In the genomic region with DNA sequence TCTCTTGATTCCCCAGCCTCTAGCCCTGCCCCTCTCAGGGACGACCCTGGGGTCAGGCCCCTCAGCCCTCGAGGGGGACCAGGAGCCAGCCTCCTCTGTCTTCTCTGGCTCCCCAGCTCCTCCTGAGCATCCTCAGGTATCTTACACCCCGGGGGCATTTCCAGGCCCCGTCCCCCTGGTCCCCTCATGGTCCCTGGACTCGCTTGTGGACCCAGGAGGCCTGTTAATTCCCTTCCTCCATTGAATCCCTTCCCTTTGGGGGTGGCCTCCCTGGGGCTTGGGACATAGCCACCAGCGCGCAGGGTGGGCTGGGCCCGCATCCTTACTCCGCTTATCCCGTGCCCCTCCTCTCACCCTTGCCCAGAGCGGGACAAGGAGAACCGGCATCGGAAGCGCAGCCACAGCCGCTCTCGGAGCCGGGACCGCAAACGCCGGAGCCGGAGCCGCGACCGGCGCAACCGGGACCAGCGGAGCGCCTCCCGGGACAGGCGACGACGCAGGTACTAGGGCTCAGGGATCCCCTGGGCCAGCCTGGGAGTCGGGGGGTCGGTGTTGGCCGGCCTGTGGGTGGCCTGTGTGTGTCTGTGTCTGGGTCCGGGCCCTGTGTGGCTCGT, we compare ENCODE assay signal across 15 cellular contexts. TPM values are rescaled to one million over a fixed set of nuclear protein-coding genes. Genes with fewer than 3 reads are reported as not detected.
DNase-seq lines count a peak whose midpoint lies in the region; ATAC-seq and TF ChIP-seq lines count a peak whose summit lies in the region.
"Had no signal": no experiment of that assay in that cellular context is flagged by ENCODE, and none has a peak within 500 bp of the region (broad histone marks: within the 10 kb centered on the region; RNA-seq: fewer than 3 reads in every experiment).

No MANE protein-coding gene starts in this region.

- CTCF ChIA-PET in SK-N-SH (lab: Yijun Ruan, JAX): interaction anchor here (3.7 to 4.7 kb wide), 2 partner anchors 12 to 26 kb away, joined by 20 to 34 read pairs; no protein-coding TSS in a partner anchor
- CTCF ChIA-PET in OCI-LY7 (lab: Charles Lee; ENCODE audit: unreplicated experiment): no interaction called here

- BruUV-seq in OCI-LY7 (replicated peaks; lab: Mats Ljungman, UMichigan): no TSS peak

- H2AFZ ChIP-seq in SK-N-SH (ENCODE audit: low read depth) (no peak overlapping the region), OCI-LY7 (ENCODE audit: low read length) (no peak overlapping the region)

- H3F3A ChIP-seq in SK-N-SH (replicated peaks; ENCODE audit: insufficient read depth): peaks cover 5% of the 10 kb centered on the region

- ATAC-seq in SK-N-SH treated with all-trans-retinoic acid at 6 μM for 48 hours: no peak
- no peak for ATAC-seq in effector memory CD8-positive, alpha-beta T cell (replicated peaks)
- no peak for ATAC-seq in GM19035 (IDR thresholded peaks at IDR 0.05; ENCODE audit: unreplicated experiment)
- ATAC-seq: left colon had no signal

- H3K4me2 ChIP-seq in SK-N-SH (peak overlapping the region; percentile 99; the same call in 1 of the 2 replicates), OCI-LY7 (ENCODE audit: low read length) (peak overlapping the region; percentile 96), skeletal muscle satellite cell (ENCODE audit: low read length) (peak overlapping the region; percentile 90)

- H3K36me3 Mint-ChIP-seq in effector memory CD8-positive, alpha-beta T cell (ENCODE audit: insufficient read depth): peaks cover 77% of the 10 kb centered on the region

- no peak for TF ChIP-seq EP300 in SK-N-SH (IDR thresholded peaks at IDR 0.05; ENCODE audit: borderline replicate concordance in 1 of 2, low read depth in 1 of 2, low read length in 1 of 2)

- DNase-seq in SK-N-SH: no peak
- DNase-seq in OCI-LY7 (ENCODE audit: low spot score): no peak
- DNase-seq in effector memory CD8-positive, alpha-beta T cell: no peak
- DNase-seq in adrenal gland: no peak
- DNase-seq in SKM-1 (lab: John Stamatoyannopoulos, UW; ENCODE audit: unreplicated experiment): no peak
- DNase-seq: DMS53, left colon, NCI-H146, NCI-H524 treated with DMSO at 0.1 percent for 48 hours, thyroid gland had no signal

- H3K9me2 ChIP-seq in SK-N-SH: no peaks in the 10 kb centered on the region
- H3K9me2 ChIP-seq in OCI-LY7 (ENCODE audit: insufficient read depth, low read length): no peaks in the 10 kb centered on the region

- no peaks in the 10 kb centered on the region for H3K9me3 Mint-ChIP-seq in effector memory CD8-positive, alpha-beta T cell
- H3K9me3 Mint-ChIP-seq: nephron had no signal

- intact Hi-C loops in OCI-LY7 (cut with micrococcal nuclease; ENCODE audit: unreplicated experiment) (no loop called here), adrenal gland (cut with DNase I) (no loop called here)

- WGBS in SK-N-SH (ENCODE audit: low lambda C conversion rate): 92% methylated on average over 37 of the region's 37 CpGs
- 87 to 90% (median 88%) methylated on average over 17 to 37 of the region's 37 CpGs for WGBS in adrenal gland, 4 donors

- H3K4me1 ChIP-seq in SK-N-SH (ENCODE audit: control insufficient read depth in 1 of 2, insufficient read depth in 2 of 2, low read depth in 1 of 2, low read length in 1 of 2) (peaks cover 14 to 25% of the 10 kb centered on the region in 2 experiments; a peak in 3 of 4 replicates), OCI-LY7 (ENCODE audit: insufficient read depth, low read length, poor library complexity, severe bottlenecking) (peaks cover 30% of the 10 kb centered on the region), skeletal muscle satellite cell (ENCODE audit: control insufficient read depth, insufficient read depth, low read length) (peaks cover 28% of the 10 kb centered on the region), adrenal gland (replicated peaks in 1 of 2) (peaks cover 26 to 45% of the 10 kb centered on the region in 2 donors)

- no peaks in the 10 kb centered on the region for H3K27me3 Mint-ChIP-seq in effector memory CD8-positive, alpha-beta T cell

- TF ChIP-seq POLR2A in adrenal gland (IDR thresholded peaks at IDR 0.05): no peak

- H3K79me2 ChIP-seq in SK-N-SH (ENCODE audit: insufficient read depth) (peaks cover 89% of the 10 kb centered on the region), OCI-LY7 (ENCODE audit: insufficient read depth, low read depth, low read length) (peaks cover 81% of the 10 kb centered on the region)

- H3K27me3 ChIP-seq in SK-N-SH (ENCODE audit: insufficient read depth) (no peaks in the 10 kb centered on the region), skeletal muscle satellite cell (ENCODE audit: control insufficient read depth, insufficient read depth, low read length) (no peaks in the 10 kb centered on the region), adrenal gland (no peaks in the 10 kb centered on the region)
- H3K27me3 ChIP-seq: thyroid gland had no signal

- H3K9ac ChIP-seq in SK-N-SH: no peak overlapping the region
- H3K9ac ChIP-seq in skeletal muscle satellite cell (ENCODE audit: low read depth, low read length): no peak overlapping the region

- peaks cover 51 to 56% of the 10 kb centered on the region in 2 donors for H3K4me1 Mint-ChIP-seq in effector memory CD8-positive, alpha-beta T cell (ENCODE audit: low read depth in 2 of 2)

- H3K4me3 ChIP-seq in SK-N-SH (ENCODE audit: low read depth in 2 of 2, low read length in 1 of 2) (no peak overlapping the region), OCI-LY7 (ENCODE audit: low read depth, low read length, poor library complexity, severe bottlenecking) (peak overlapping the region; percentile 87), skeletal muscle satellite cell (ENCODE audit: low read length) (no peak overlapping the region), adrenal gland (no peak overlapping the region)
- H3K4me3 ChIP-seq: thyroid gland had no signal

- H3K36me3 ChIP-seq in SK-N-SH (replicated peaks in 1 of 2; ENCODE audit: control insufficient read depth in 1 of 2, insufficient read depth in 2 of 2, low read length in 1 of 2) (peaks cover 27 to 48% of the 10 kb centered on the region in 2 experiments), OCI-LY7 (ENCODE audit: insufficient read depth, low read length) (peaks cover 84% of the 10 kb centered on the region), skeletal muscle satellite cell (ENCODE audit: insufficient read depth, low read length) (peaks cover 44% of the 10 kb centered on the region), adrenal gland (replicated peaks in 1 of 2) (peaks cover 0 to 46% of the 10 kb centered on the region in 2 donors)

- peak overlapping the region; percentile 90 to 92 for H3K4me3 Mint-ChIP-seq in effector memory CD8-positive, alpha-beta T cell

- POLR2A ChIA-PET in SK-N-SH (lab: Yijun Ruan, JAX): no interaction called here
- POLR2A ChIA-PET in OCI-LY7 (lab: Charles Lee): no interaction called here

- peak overlapping the region; percentile 82 to 88 for H3K27ac Mint-ChIP-seq in effector memory CD8-positive, alpha-beta T cell

- no peak for TF ChIP-seq CTCF in SK-N-SH (IDR thresholded peaks at IDR 0.05)
- no peak for TF ChIP-seq CTCF in OCI-LY7 (conservative IDR thresholded peaks at IDR 0.05; ENCODE audit: low read length)
- TF ChIP-seq CTCF in adrenal gland (IDR thresholded peaks at IDR 0.05): no peak

- TF ChIP-seq RAD21 in SK-N-SH (IDR thresholded peaks at IDR 0.05; ENCODE audit: low read length): no peak

- no peaks in the 10 kb centered on the region for H3K9me3 ChIP-seq in SK-N-SH
- no peaks in the 10 kb centered on the region for H3K9me3 ChIP-seq in OCI-LY7 (ENCODE audit: low read length)
- H3K9me3 ChIP-seq in skeletal muscle satellite cell (replicated peaks; ENCODE audit: low read length): no peaks in the 10 kb centered on the region
- no peaks in the 10 kb centered on the region for H3K9me3 ChIP-seq in adrenal gland (replicated peaks in 1 of 3)
- H3K9me3 ChIP-seq: thyroid gland had no signal

- no peak overlapping the region; a peak in 1 of 4 replicates for H3K27ac ChIP-seq in SK-N-SH (ENCODE audit: low read depth in 2 of 2, low read length in 1 of 2)
- peak overlapping the region; percentile 90 for H3K27ac ChIP-seq in OCI-LY7 (ENCODE audit: low read depth, low read length, poor library complexity, severe bottlenecking)
- H3K27ac ChIP-seq in adrenal gland: no peak overlapping the region
- H3K27ac ChIP-seq: 22Rv1, thyroid gland had no signal

- H4K20me1 ChIP-seq in SK-N-SH (ENCODE audit: insufficient read depth) (peaks cover 74% of the 10 kb centered on the region), OCI-LY7 (ENCODE audit: insufficient read depth, low read length) (peaks cover 42% of the 10 kb centered on the region)

RNA-seq across cellular contexts. Expression of gene U2AF2, which starts 4.1 kb away (rescaled TPM):
- polyA plus RNA-seq in SK-N-SH (2012; rRNA removed): 217 and 321 TPM in 2 replicates
- 124 and 156 TPM in 2 replicates for polyA plus RNA-seq in SK-N-SH (2012; cell fraction: cytosol; rRNA removed)
- 370 and 570 TPM in 2 replicates for polyA plus RNA-seq in SK-N-SH (2012; cell fraction: nucleus; rRNA removed)
- total RNA-seq in OCI-LY7 (2014; rRNA removed; shearing (Covaris generic)): 193 and 211 TPM in 2 replicates
- total RNA-seq in OCI-LY7 (2022): 233 and 264 TPM in 2 replicates
- 120 and 132 TPM in 2 replicates for total RNA-seq in skeletal muscle satellite cell (2012; rRNA removed)
- 100 to 1,000 TPM in 6 of 8 donors, 10 to 100 TPM in 2; 76.0 to 178 (median 122) TPM for total RNA-seq in adrenal gland
- 100 to 1,000 TPM in 1 of 3 donors, 10 to 100 TPM in 2; 58.9 to 243 (median 85.3) TPM for polyA plus RNA-seq in adrenal gland

RNA-seq across cellular contexts. Expression of gene CCDC106, which starts 10.9 kb away (rescaled TPM):
- polyA plus RNA-seq in SK-N-SH (2012; rRNA removed): 20.1 and 27.1 TPM in 2 replicates
- 16.0 and 19.9 TPM in 2 replicates for polyA plus RNA-seq in SK-N-SH (2012; cell fraction: cytosol; rRNA removed)
- polyA plus RNA-seq in SK-N-SH (2012; cell fraction: nucleus; rRNA removed): 37.5 and 65.8 TPM in 2 replicates
- 29.4 and 30.1 TPM in 2 replicates for total RNA-seq in OCI-LY7 (2014; rRNA removed; shearing (Covaris generic))
- total RNA-seq in OCI-LY7 (2022): 29.0 and 30.9 TPM in 2 replicates
- total RNA-seq in skeletal muscle satellite cell (2012; rRNA removed): 5.1 and 6.8 TPM in 2 replicates
- total RNA-seq in adrenal gland: 10 to 100 TPM; 22.1 to 42.8 (median 27.9) TPM
- polyA plus RNA-seq in adrenal gland: 10 to 100 TPM; 14.8 to 63.8 (median 42.8) TPM

RNA-seq across cellular contexts. Expression of gene ZNF581, which starts 15.5 kb away (rescaled TPM):
- polyA plus RNA-seq in SK-N-SH (2012; rRNA removed) (24.2 and 24.7 TPM in 2 replicates), adrenal gland (10 to 100 TPM in 2 of 3 donors, 1 to 10 TPM in 1; 8.7 to 23.3 (median 22.4) TPM)
- 14.5 and 20.7 TPM in 2 replicates for polyA plus RNA-seq in SK-N-SH (2012; cell fraction: cytosol; rRNA removed)
- 27.5 and 35.6 TPM in 2 replicates for polyA plus RNA-seq in SK-N-SH (2012; cell fraction: nucleus; rRNA removed)
- total RNA-seq in OCI-LY7 (2014; rRNA removed; shearing (Covaris generic)): 26.6 and 44.5 TPM in 2 replicates
- total RNA-seq in OCI-LY7 (2022) (39.7 and 41.8 TPM in 2 replicates), adrenal gland (10 to 100 TPM; 16.8 to 55.7 (median 23.7) TPM)
- 14.2 and 14.4 TPM in 2 replicates for total RNA-seq in skeletal muscle satellite cell (2012; rRNA removed)

RNA-seq across cellular contexts. Expression of gene EPN1, which starts 16.1 kb away (rescaled TPM):
- polyA plus RNA-seq in SK-N-SH (2012; rRNA removed): 72.0 and 134 TPM in 2 replicates
- polyA plus RNA-seq in SK-N-SH (2012; cell fraction: cytosol; rRNA removed): 63.8 and 104 TPM in 2 replicates
- polyA plus RNA-seq in SK-N-SH (2012; cell fraction: nucleus; rRNA removed): 83.4 and 133 TPM in 2 replicates
- 40.5 and 46.3 TPM in 2 replicates for total RNA-seq in OCI-LY7 (2014; rRNA removed; shearing (Covaris generic))
- total RNA-seq in OCI-LY7 (2022): 120 and 121 TPM in 2 replicates
- 55.3 and 77.1 TPM in 2 replicates for total RNA-seq in skeletal muscle satellite cell (2012; rRNA removed)
- total RNA-seq in adrenal gland: 100 to 1,000 TPM; 119 to 235 (median 162) TPM
- polyA plus RNA-seq in adrenal gland: 100 to 1,000 TPM in 1 of 3 donors, 10 to 100 TPM in 2; 27.8 to 151 (median 77.1) TPM

RNA-seq across cellular contexts. Expression of gene ZNF580, which starts 18.2 kb away (rescaled TPM):
- 14.0 and 21.9 TPM in 2 replicates for polyA plus RNA-seq in SK-N-SH (2012; rRNA removed)
- 16.3 and 18.1 TPM in 2 replicates for polyA plus RNA-seq in SK-N-SH (2012; cell fraction: cytosol; rRNA removed)
- 76.2 and 102 TPM in 2 replicates for polyA plus RNA-seq in SK-N-SH (2012; cell fraction: nucleus; rRNA removed)
- total RNA-seq in OCI-LY7 (2014; rRNA removed; shearing (Covaris generic)): 17.6 and 24.4 TPM in 2 replicates
- total RNA-seq in OCI-LY7 (2022): 50.0 and 52.1 TPM in 2 replicates
- total RNA-seq in skeletal muscle satellite cell (2012; rRNA removed): 1.7 and 2.0 TPM in 2 replicates
- total RNA-seq in adrenal gland: 10 to 100 TPM; 23.3 to 68.7 (median 46.0) TPM
- polyA plus RNA-seq in adrenal gland: 100 to 1,000 TPM in 1 of 3 donors, 10 to 100 TPM in 2; 16.6 to 101 (median 97.5) TPM
